8 cellular contexts compared by ENCODE assay signal in genomic region chr9:126914458-126915280, GRCh38. TPM values are rescaled to one million over a fixed set of nuclear protein-coding genes. Genes with fewer than 3 reads are reported as not detected.
DNase-seq lines count a peak whose midpoint lies in the region; ATAC-seq and TF ChIP-seq lines count a peak whose summit lies in the region.

RALGPS1 (plus strand) TSS chr9:126914782; CDS start chr9:126962290, 47,508 bp downstream.

- no peak for TF ChIP-seq CTCF in GM06990 (IDR thresholded peaks at IDR 0.05; ENCODE audit: insufficient read depth, low read length, poor library complexity, severe bottlenecking)

- ATAC-seq in HG02588 (IDR thresholded peaks at IDR 0.05; ENCODE audit: unreplicated experiment) = peak; percentile 96

- no peaks in the 10 kb centered on the region for H3K27me3 ChIP-seq in GM06990 (replicated peaks; ENCODE audit: control insufficient read depth, insufficient read depth, low read length)

- H3K4me3 ChIP-seq in GM06990 (replicated peaks; ENCODE audit: low read depth, low read length) = peak within 1 kb of the TSS; percentile 55

- no peaks in the 10 kb centered on the region for H3K36me3 ChIP-seq in GM06990 (ENCODE audit: control insufficient read depth, insufficient read depth, low read length)

- H3K27ac ChIP-seq in substantia nigra (ENCODE audit: low read depth, low read length, poor library complexity, severe bottlenecking) = peak within 1 kb of the TSS; percentile 84

- peak; percentile 96 for DNase-seq in GM06990 (ENCODE audit: extremely low read depth, insufficient read length)
- peak; percentile 88 for DNase-seq in NCI-H1048 (lab: John Stamatoyannopoulos, UW)
- DNase-seq in SK-N-DZ (ENCODE audit: low spot score) = peak; percentile 96
- peak; percentile 91 for DNase-seq in activated naive CD4-positive, alpha-beta T cell treated with anti-CD3 and anti-CD28 coated beads, Interleukin-2, amount 50 U/mL, for 16 hours
- peak; percentile 96 for DNase-seq in globus pallidus (ENCODE audit: low spot score)
- DNase-seq in non-pigmented ciliary epithelial cell (ENCODE audit: low read depth) = peak; percentile 60
- DNase-seq in substantia nigra (lab: John Stamatoyannopoulos, UW) = peak; percentile 73 to 98 (median 94)

RNA-seq across cellular contexts. Expression of gene RALGPS1, which starts in this region (rescaled TPM):
- polyA plus RNA-seq in SK-N-DZ (2014; cell fraction: cytosol; rRNA removed) = 6.5 and 11.7 TPM in 2 replicates
- 31.2 and 45.7 TPM in 2 replicates for polyA plus RNA-seq in SK-N-DZ (2014; cell fraction: nucleus; rRNA removed)

Comparison
In these comparisons a context has a peak if more than half of its experiments do, and no peak if none do; other contexts are left out.
1. Peak in every context shown above with its lines: DNase-seq, ATAC-seq, H3K4me3 ChIP-seq and H3K27ac ChIP-seq.